8 cellular contexts compared by ENCODE assay signal in the genomic region with DNA sequence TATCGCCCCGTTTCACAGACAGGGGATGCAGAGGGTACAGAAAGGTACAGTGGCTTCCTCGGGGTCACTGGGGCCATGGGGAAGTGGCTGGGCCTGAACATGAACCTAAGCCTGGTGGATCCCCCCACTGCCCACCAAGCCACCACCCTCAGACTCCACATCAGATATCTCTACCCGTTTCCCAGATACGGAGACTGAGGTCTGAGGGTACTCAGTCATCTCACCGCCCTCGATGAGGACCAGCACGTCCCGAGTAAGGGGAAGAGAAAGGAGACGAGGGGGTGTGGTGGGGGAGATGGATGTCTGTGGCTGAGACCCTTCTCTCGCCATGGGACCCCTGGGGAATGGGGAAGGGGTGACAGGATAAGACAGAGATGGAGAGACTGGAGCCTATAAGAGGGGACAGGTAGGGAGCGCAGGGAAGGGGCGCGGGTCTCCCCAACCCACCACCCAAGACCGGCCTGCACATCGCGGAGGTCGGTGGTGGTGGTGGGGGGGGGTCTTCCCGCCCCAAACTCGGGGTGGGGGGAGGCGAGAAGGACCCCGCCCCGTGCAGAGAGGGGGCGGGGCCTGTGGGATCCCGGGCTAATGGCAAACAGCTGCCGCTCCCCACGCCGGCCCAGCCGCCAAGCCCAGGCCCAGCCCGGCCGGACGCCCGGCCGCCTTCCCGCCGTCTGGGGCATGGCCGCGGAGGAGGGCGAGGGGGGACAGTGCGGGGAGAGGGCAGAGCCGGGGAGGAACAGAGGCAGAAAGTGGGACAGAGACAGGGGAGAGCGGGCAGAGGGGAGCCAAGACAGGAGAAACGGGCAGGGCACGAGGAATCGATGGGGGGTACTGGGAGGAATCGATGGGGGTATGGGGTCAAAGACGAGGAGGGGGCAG. TPM values are rescaled to one million over a fixed set of nuclear protein-coding genes. Genes with fewer than 3 reads are reported as not detected.
DNase-seq lines count a peak whose midpoint lies in the region; ATAC-seq, FAIRE-seq and TF ChIP-seq lines count a peak whose summit lies in the region.

No MANE protein-coding gene starts in this region.

- CTCF ChIA-PET in activated CD4-positive, alpha-beta memory T cell treated with anti-CD3 and anti-CD28 coated beads for 36 hours (lab: Charles Lee) = no interaction called here

- H3K4me1 Mint-ChIP-seq in activated CD4-positive, alpha-beta memory T cell treated with anti-CD3 and anti-CD28 coated beads for 36 hours (ENCODE audit: low read depth) = peaks cover 8% of the 10 kb centered on the region

- DNase-seq in Right ventricle myocardium inferior (ENCODE audit: missing footprints) (peak; percentile 71), cardiac septum (ENCODE audit: low spot score) (no peak), glomerular visceral epithelial cell (ENCODE audit: extremely low spot score) (peak; percentile 37), pancreas (peak in 5 of 6 donors; percentile 42 to 84 (median 75)), NCI-H446 (lab: John Stamatoyannopoulos, UW) (no peak), SHP77 treated with DMSO at 0.1 percent for 48 hours (lab: John Stamatoyannopoulos, UW) (no peak)
- no peak for DNase-seq in activated CD4-positive, alpha-beta memory T cell treated with anti-CD3 and anti-CD28 coated beads for 36 hours
- DNase-seq in central memory CD4-positive, alpha-beta T cell = no peak

- H3K27me3 Mint-ChIP-seq in activated CD4-positive, alpha-beta memory T cell treated with anti-CD3 and anti-CD28 coated beads for 36 hours = peaks cover 15% of the 10 kb centered on the region

- intact Hi-C loops in Right ventricle myocardium inferior (cut with DNase I) (loop anchor here (1.0 kb wide), 1 partner anchor 53 kb away; no protein-coding TSS in a partner anchor), cardiac septum (cut with DNase I) (no loop called here), pancreas (cut with DNase I) (no loop called here)
- intact Hi-C loops in activated CD4-positive, alpha-beta memory T cell treated with anti-CD3 and anti-CD28 coated beads for 36 hours (cut with micrococcal nuclease) = loop anchor here (5.0 kb wide), 1 partner anchor 39 kb away; the partner anchor contains the start of gene SPC24

- H3K4me3 ChIP-seq in pancreas = peak overlapping the region; percentile 53 to 61 (median 55)

- no peaks in the 10 kb centered on the region for H3K36me3 Mint-ChIP-seq in activated CD4-positive, alpha-beta memory T cell treated with anti-CD3 and anti-CD28 coated beads for 36 hours

- POLR2A ChIA-PET in activated CD4-positive, alpha-beta memory T cell treated with anti-CD3 and anti-CD28 coated beads for 36 hours (lab: Charles Lee) = interaction anchor here (0.7 kb wide), 1 partner anchor 556 kb away, joined by 4 read pairs; no protein-coding TSS in a partner anchor

- H3K27ac ChIP-seq in pancreas = peak overlapping the region; percentile 60 to 86 (median 76)

- no peak for TF ChIP-seq CTCF in pancreas (IDR thresholded peaks at IDR 0.05)

- FAIRE-seq in pancreas (lab: Jason Lieb, UNC) = no peak

- H3K27me3 ChIP-seq in pancreas = no peaks in the 10 kb centered on the region

- H3K27ac Mint-ChIP-seq in activated CD4-positive, alpha-beta memory T cell treated with anti-CD3 and anti-CD28 coated beads for 36 hours = no peak overlapping the region

- ATAC-seq in Right ventricle myocardium inferior (peak; percentile 48), pancreas (peak; percentile 33 to 46 (median 44))

- H3K9me3 ChIP-seq in pancreas = no peaks in the 10 kb centered on the region

- H3K36me3 ChIP-seq in pancreas = peaks cover 0 to 14% (median 10%) of the 10 kb centered on the region in 3 donors

- H3K4me3 Mint-ChIP-seq in activated CD4-positive, alpha-beta memory T cell treated with anti-CD3 and anti-CD28 coated beads for 36 hours = peak overlapping the region; percentile 48

- no peaks in the 10 kb centered on the region for H3K9me3 Mint-ChIP-seq in activated CD4-positive, alpha-beta memory T cell treated with anti-CD3 and anti-CD28 coated beads for 36 hours

- WGBS in pancreas, 2 donors = 14 to 29% methylated on average over 27 to 47 of the region's 47 CpGs

- peaks cover 0 to 5% (median 0%) of the 10 kb centered on the region in 3 donors for H3K4me1 ChIP-seq in pancreas

RNA-seq across cellular contexts. Expression of gene KANK2, which starts 0.7 kb away (rescaled TPM):
- 434 TPM for total RNA-seq in Right ventricle myocardium inferior
- total RNA-seq in cardiac septum = 499 TPM
- 1 to 10 TPM; 2.0 to 2.5 TPM for total RNA-seq in activated CD4-positive, alpha-beta memory T cell treated with anti-CD3 and anti-CD28 coated beads for 36 hours
- total RNA-seq in pancreas = 10 to 100 TPM; 19.0 to 44.6 (median 25.5) TPM
- 10 to 100 TPM; 34.7 to 48.7 TPM for polyA plus RNA-seq in pancreas

RNA-seq across cellular contexts. Expression of gene SPC24, which starts 41.1 kb away (rescaled TPM):
- total RNA-seq in Right ventricle myocardium inferior (8.6 TPM), cardiac septum (3.8 TPM), pancreas (1 to 10 TPM in 1 of 6 donors, under 1 TPM in 5; 0.20 to 1.4 (median 0.55) TPM)
- total RNA-seq in activated CD4-positive, alpha-beta memory T cell treated with anti-CD3 and anti-CD28 coated beads for 36 hours = 10 to 100 TPM; 64.1 to 70.3 TPM
- under 1 TPM; 0.47 to 0.72 TPM for polyA plus RNA-seq in pancreas

RNA-seq across cellular contexts. Expression of gene ANGPTL8, which starts 42.8 kb away (rescaled TPM):
- total RNA-seq in Right ventricle myocardium inferior = 0.87 TPM
- not detected for total RNA-seq in cardiac septum
- total RNA-seq in activated CD4-positive, alpha-beta memory T cell treated with anti-CD3 and anti-CD28 coated beads for 36 hours = not detected
- total RNA-seq in pancreas = 1 to 10 TPM in 2 of 6 donors, not detected in 4; 1.3 to 1.4 TPM
- 1 to 10 TPM in 1 of 2 donors, under 1 TPM in 1; 0.38 to 2.2 TPM for polyA plus RNA-seq in pancreas

Comparison
In these comparisons a context has a peak if more than half of its experiments do, and no peak if none do; other contexts are left out.
1. DNase-seq: peak in Right ventricle myocardium inferior (single experiment), glomerular visceral epithelial cell (single experiment) and pancreas (5 of 6); none in cardiac septum (single experiment), activated CD4-positive, alpha-beta memory T cell treated with anti-CD3 and anti-CD28 coated beads for 36 hours (single experiment), NCI-H446 (0 of 2), central memory CD4-positive, alpha-beta T cell (single experiment) and SHP77 treated with DMSO at 0.1 percent for 48 hours (single experiment).
2. intact Hi-C loops: an anchor here in Right ventricle myocardium inferior (1.0 kb wide) and activated CD4-positive, alpha-beta memory T cell treated with anti-CD3 and anti-CD28 coated beads for 36 hours (5.0 kb wide); none called in cardiac septum and pancreas.